In genomic region chrX:56268888-56269287, GRCh38 we compare ENCODE assay signal across 16 cellular contexts. TPM values are rescaled to one million over a fixed set of nuclear protein-coding genes. Genes with fewer than 3 reads are reported as not detected.
A peak's percentile ranks its signal among the peaks of the same experiment; 100 is the strongest.
DNase-seq lines count a peak whose midpoint lies in the region; ATAC-seq and TF ChIP-seq lines count a peak whose summit lies in the region.
"Had no signal": no experiment of that assay in that cellular context is flagged by ENCODE, and none has a peak within 500 bp of the region (broad histone marks: within the 10 kb centered on the region; RNA-seq: fewer than 3 reads in every experiment).

No MANE protein-coding gene starts in this region.

- no peaks in the 10 kb centered on the region for H3K36me3 ChIP-seq in GM23338 (ENCODE audit: insufficient read depth)
- H3K36me3 ChIP-seq: SJSA1 had no signal

- peak; percentile 94 for ATAC-seq in GM18508 (IDR thresholded peaks at IDR 0.05; ENCODE audit: insufficient read depth, unreplicated experiment)
- ATAC-seq in GM21360 (IDR thresholded peaks at IDR 0.05; ENCODE audit: unreplicated experiment): peak; percentile 93
- peak; percentile 78 for ATAC-seq in HG03045 (IDR thresholded peaks at IDR 0.05; ENCODE audit: unreplicated experiment)
- no peak for ATAC-seq in GM23338
- ATAC-seq: gastroesophageal sphincter had no signal

- no peak overlapping the region for H3K27ac ChIP-seq in GM23338 (ENCODE audit: low read depth)
- H3K27ac ChIP-seq: gastroesophageal sphincter, SJSA1, stomach had no signal

- no peaks in the 10 kb centered on the region for H4K20me1 ChIP-seq in GM23338 (replicated peaks; ENCODE audit: insufficient read depth)

- peak; percentile 62 for DNase-seq in OCI-M1 (lab: John Stamatoyannopoulos, UW)
- DNase-seq in chondrocyte (ENCODE audit: low spot score): no peak
- no peak for DNase-seq in CD14-positive monocyte (ENCODE audit: low spot score)
- no peak for DNase-seq in A172 (ENCODE audit: low spot score)
- no peak for DNase-seq in GM23338 (ENCODE audit: low spot score)
- DNase-seq: activated B cell treated with CpG ODN at 0.5 μM for 24 hours; activated naive CD4-positive, alpha-beta T cell treated with anti-CD3 and anti-CD28 coated beads, Interleukin-2, amount 10 ng/mL, durations not matched to agents 7 days and 5 days; KBM-7; NCI-H226; stomach had no signal

- no peaks in the 10 kb centered on the region for H3K79me2 ChIP-seq in GM23338 (replicated peaks; ENCODE audit: insufficient read depth)

- no peak overlapping the region for H3K27ac Mint-ChIP-seq in chondrocyte (ENCODE audit: unreplicated experiment)
- H3K27ac Mint-ChIP-seq in CD14-positive monocyte: no peak overlapping the region
- no peak overlapping the region for H3K27ac Mint-ChIP-seq in GM23338
- H3K27ac Mint-ChIP-seq: activated B cell treated with CpG ODN at 0.5 μM for 24 hours; activated naive CD4-positive, alpha-beta T cell treated with anti-CD3 and anti-CD28 coated beads, Interleukin-2, amount 10 ng/mL, durations not matched to agents 7 days and 5 days; dendritic cell treated with granulocyte-macrophage colony-stimulating factor and Interleukin-4, amounts not matched to agents 40 ng/mL and 50 ng/mL, for 4 days had no signal

- no peaks in the 10 kb centered on the region for H3K27me3 ChIP-seq in GM23338 (ENCODE audit: insufficient read depth)
- H3K27me3 ChIP-seq: gastroesophageal sphincter, SJSA1, stomach had no signal

- H3K9me2 ChIP-seq in GM23338 (ENCODE audit: insufficient read depth): no peaks in the 10 kb centered on the region

- H3K4me3 ChIP-seq in GM23338: no peak overlapping the region
- H3K4me3 ChIP-seq: gastroesophageal sphincter, SJSA1, stomach had no signal

- intact Hi-C loops in CD14-positive monocyte (cut with micrococcal nuclease): no loop called here

- TF ChIP-seq CTCF in chondrocyte (IDR thresholded peaks at IDR 0.05) (no peak), CD14-positive monocyte (IDR thresholded peaks at IDR 0.05) (no peak), GM23338 (conservative IDR thresholded peaks at IDR 0.05; ENCODE audit: low read depth in 2 of 2) (no peak)

- H3K27me3 Mint-ChIP-seq in chondrocyte (ENCODE audit: low read depth): no peaks in the 10 kb centered on the region
- H3K27me3 Mint-ChIP-seq in CD14-positive monocyte (ENCODE audit: low read depth in 3 of 3): peaks cover 0 to 2% (median 1%) of the 10 kb centered on the region in 3 donors
- H3K27me3 Mint-ChIP-seq in GM23338 (ENCODE audit: insufficient read depth, low read depth, poor library complexity): no peaks in the 10 kb centered on the region
- H3K27me3 Mint-ChIP-seq: activated B cell treated with CpG ODN at 0.5 μM for 24 hours; activated naive CD4-positive, alpha-beta T cell treated with anti-CD3 and anti-CD28 coated beads, Interleukin-2, amount 10 ng/mL, durations not matched to agents 7 days and 5 days; dendritic cell treated with granulocyte-macrophage colony-stimulating factor and Interleukin-4, amounts not matched to agents 40 ng/mL and 50 ng/mL, for 4 days had no signal

- H3K4me1 Mint-ChIP-seq in chondrocyte (ENCODE audit: low read depth) (no peaks in the 10 kb centered on the region), CD14-positive monocyte (no peaks in the 10 kb centered on the region), GM23338 (no peaks in the 10 kb centered on the region)
- H3K4me1 Mint-ChIP-seq: activated B cell treated with CpG ODN at 0.5 μM for 24 hours had no signal

- no peaks in the 10 kb centered on the region for H3K4me1 ChIP-seq in GM23338 (ENCODE audit: insufficient read depth)
- H3K4me1 ChIP-seq: gastroesophageal sphincter, SJSA1, stomach had no signal

- no peak overlapping the region for H3K4me2 ChIP-seq in GM23338

- H3K4me3 Mint-ChIP-seq in chondrocyte (ENCODE audit: unreplicated experiment) (no peak overlapping the region), CD14-positive monocyte (no peak overlapping the region), GM23338 (no peak overlapping the region)
- H3K4me3 Mint-ChIP-seq: activated B cell treated with CpG ODN at 0.5 μM for 24 hours; activated naive CD4-positive, alpha-beta T cell treated with anti-CD3 and anti-CD28 coated beads, Interleukin-2, amount 10 ng/mL, durations not matched to agents 7 days and 5 days; dendritic cell treated with granulocyte-macrophage colony-stimulating factor and Interleukin-4, amounts not matched to agents 40 ng/mL and 50 ng/mL, for 4 days had no signal

- no peak overlapping the region for H2AFZ ChIP-seq in GM23338

- no peaks in the 10 kb centered on the region for H3F3A ChIP-seq in GM23338 (replicated peaks; ENCODE audit: low read depth)

- H3K36me3 Mint-ChIP-seq in chondrocyte (ENCODE audit: low read depth): no peaks in the 10 kb centered on the region
- H3K36me3 Mint-ChIP-seq in CD14-positive monocyte: no peaks in the 10 kb centered on the region
- H3K36me3 Mint-ChIP-seq in GM23338 (ENCODE audit: low read depth): peaks cover 4% of the 10 kb centered on the region; the same call in 2 of the 3 replicates

- H3K9me3 Mint-ChIP-seq in chondrocyte (ENCODE audit: low read depth) (peaks cover 6% of the 10 kb centered on the region), CD14-positive monocyte (no peaks in the 10 kb centered on the region), GM23338 (no peaks in the 10 kb centered on the region)
- H3K9me3 Mint-ChIP-seq: activated B cell treated with CpG ODN at 0.5 μM for 24 hours; activated naive CD4-positive, alpha-beta T cell treated with anti-CD3 and anti-CD28 coated beads, Interleukin-2, amount 10 ng/mL, durations not matched to agents 7 days and 5 days; dendritic cell treated with granulocyte-macrophage colony-stimulating factor and Interleukin-4, amounts not matched to agents 40 ng/mL and 50 ng/mL, for 4 days had no signal

TF ChIP-seq in GM23338, 12 proteins besides CTCF, POLR2A, EP300 and RAD21 (continues in another document):
- TF ChIP-seq POLR2AphosphoS5 (IDR thresholded peaks at IDR 0.05; ENCODE audit: low read depth): no peak
- TF ChIP-seq NANOG (IDR thresholded peaks at IDR 0.05; ENCODE audit: borderline replicate concordance): no peak
- TF ChIP-seq CREB1 (CRISPR knock-in tag; IDR thresholded peaks at IDR 0.05; ENCODE audit: low read depth): no peak
- TF ChIP-seq JUNB (IDR thresholded peaks at IDR 0.05; ENCODE audit: unreplicated experiment): no peak
- no peak for TF ChIP-seq STAT1 (IDR thresholded peaks at IDR 0.05; ENCODE audit: unreplicated experiment)
- no peak for TF ChIP-seq EZH2 (IDR thresholded peaks at IDR 0.05; ENCODE audit: low read depth, unreplicated experiment)
- TF ChIP-seq REST (IDR thresholded peaks at IDR 0.05; ENCODE audit: unreplicated experiment): no peak
- TF ChIP-seq ETS1 (IDR thresholded peaks at IDR 0.05): no peak
- no peak for TF ChIP-seq ZNF331 (CRISPR knock-in tag; IDR thresholded peaks at IDR 0.05; ENCODE audit: low read depth)
- no peak for TF ChIP-seq EZH2phosphoT487 (IDR thresholded peaks at IDR 0.05; ENCODE audit: unreplicated experiment)

RNA-seq across cellular contexts. Expression of gene KLF8, which starts 36.7 kb away (rescaled TPM):
- total RNA-seq in chondrocyte: 1.2 to 1.4 TPM (median 1.4 TPM) in 3 replicates
- polyA plus RNA-seq in CD14-positive monocyte (under 1 TPM in 1 of 2 donors, not detected in 1; 0.34 TPM), GM23338 (2016; fragmentation: Nextera tagmentation; extraction: Ambion mirVana) (2.6 and 2.7 TPM in 2 replicates)
- total RNA-seq in A172 (2014; rRNA removed; shearing (Covaris generic)): not detected in 2 replicates
- 8.7 and 11.5 TPM in 2 replicates for total RNA-seq in GM23338 (2014; rRNA removed; shearing (Covaris generic))
